25 cellular contexts compared by ENCODE assay signal in the genomic region with DNA sequence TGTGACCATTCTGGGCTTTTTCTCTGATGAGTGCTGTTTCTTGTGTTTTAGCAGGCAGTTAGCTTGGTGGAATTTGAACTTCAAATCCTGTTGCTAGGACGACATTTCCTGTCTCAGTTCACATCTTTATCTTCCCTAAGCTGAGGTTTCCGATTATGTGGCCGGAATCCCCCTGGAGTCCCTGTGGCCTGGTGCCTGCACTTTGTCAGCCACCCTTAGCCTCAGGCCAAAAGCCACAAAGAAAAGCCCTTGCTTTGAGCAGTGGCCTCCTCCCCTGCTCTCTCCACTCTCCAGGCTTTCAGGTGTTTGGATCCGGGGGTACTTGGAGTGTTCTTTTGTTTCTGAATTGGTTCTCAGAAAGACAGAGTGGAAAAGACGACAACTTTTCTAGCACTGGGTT. TPM values are rescaled to one million over a fixed set of nuclear protein-coding genes. Genes with fewer than 3 reads are reported as not detected.
DNase-seq lines count a peak whose midpoint lies in the region; ATAC-seq and TF ChIP-seq lines count a peak whose summit lies in the region.
"Had no signal": no experiment of that assay in that cellular context is flagged by ENCODE, and none has a peak within 500 bp of the region (broad histone marks: within the 10 kb centered on the region; RNA-seq: fewer than 3 reads in every experiment).

No MANE protein-coding gene starts in this region.

- no peak for ATAC-seq in GM23338
- no peak for ATAC-seq in HG03342 (IDR thresholded peaks at IDR 0.05; ENCODE audit: unreplicated experiment)
- ATAC-seq in HG03280 (IDR thresholded peaks at IDR 0.05; ENCODE audit: unreplicated experiment), result no peak
- ATAC-seq: activated CD8-positive, alpha-beta T cell treated with anti-CD3 and anti-CD28 coated beads, Interleukin-2, amount 10 ng/mL, durations not matched to agents 7 days and 5 days; left lobe of liver; mucosa of descending colon; SK-N-SH treated with all-trans-retinoic acid at 6 μM for 48 hours had no signal

- no peaks in the 10 kb centered on the region for H3K79me2 ChIP-seq in GM23338 (replicated peaks; ENCODE audit: insufficient read depth)

- no peaks in the 10 kb centered on the region for H3F3A ChIP-seq in GM23338 (replicated peaks; ENCODE audit: low read depth)

- H3K4me3 Mint-ChIP-seq in GM23338, result no peak overlapping the region
- H3K4me3 Mint-ChIP-seq: activated CD8-positive, alpha-beta T cell treated with anti-CD3 and anti-CD28 coated beads, Interleukin-2, amount 10 ng/mL, durations not matched to agents 7 days and 5 days; CD4-positive, alpha-beta T cell; neural crest cell; T-helper 2 cell treated with Interferon-gamma antibody and Interleukin-4, amounts not matched to agents 5 μg/mL and 100 μg/mL, for 36 hours had no signal

- peaks cover 6% of the 10 kb centered on the region; the same call in 1 of the 2 replicates for H3K4me1 ChIP-seq in GM23338 (ENCODE audit: insufficient read depth)
- H3K4me1 ChIP-seq: ascending aorta, uterus had no signal

- no peak overlapping the region for H3K4me2 ChIP-seq in GM23338

- H3K9me3 Mint-ChIP-seq in GM23338, result no peaks in the 10 kb centered on the region; the same call in 2 of the 3 replicates
- H3K9me3 Mint-ChIP-seq: CD4-positive, alpha-beta T cell; neural crest cell; T-helper 2 cell treated with Interferon-gamma antibody and Interleukin-4, amounts not matched to agents 5 μg/mL and 100 μg/mL, for 36 hours had no signal

- H2AFZ ChIP-seq in GM23338, result 0 out of 2 replicates have a peak overlapping the region, but pooled peaks have one; percentile 43

- DNase-seq in GM23338 (ENCODE audit: low spot score) (no peak), kidney tubule cell (ENCODE audit: low spot score) (peak; percentile 25), NCI-H774 (lab: John Stamatoyannopoulos, UW) (no peak), GM13977 (ENCODE audit: low spot score) (no peak)
- DNase-seq: activated CD8-positive, alpha-beta T cell treated with anti-CD3 and anti-CD28 coated beads, Interleukin-2, amount 10 ng/mL, durations not matched to agents 7 days and 5 days; activated naive CD4-positive, alpha-beta T cell treated with anti-CD3 and anti-CD28 coated beads, Interleukin-2, amount 50 U/mL, for 16 hours; activated T-cell treated with anti-CD3 and anti-CD28 coated beads, Interleukin-2, amount 50 U/mL, for 1 hour; CD4-positive, alpha-beta T cell; DMS 273 treated with DMSO at 0.1 percent for 48 hours; effector memory CD4-positive, alpha-beta T cell; GDM1; glutamatergic neuron; mucosa of descending colon; NCI-H1417 treated with DMSO at 0.1 percent for 48 hours; NCI-H524 had no signal

- in situ Hi-C loops in GM13977 (cut with MboI; ENCODE audit: low pct_unique_long_range_greater_than_20kb, low sequenced_read_pairs, unreplicated experiment), result no loop called here

- H3K27ac ChIP-seq in 22Rv1, result peak overlapping the region; percentile 97
- H3K27ac ChIP-seq in GM23338 (ENCODE audit: low read depth), result no peak overlapping the region
- peak overlapping the region; percentile 100 for H3K27ac ChIP-seq in VCaP
- H3K27ac ChIP-seq: ascending aorta, uterus had no signal

- no peak overlapping the region for H3K27ac Mint-ChIP-seq in GM23338
- H3K27ac Mint-ChIP-seq: activated CD8-positive, alpha-beta T cell treated with anti-CD3 and anti-CD28 coated beads, Interleukin-2, amount 10 ng/mL, durations not matched to agents 7 days and 5 days; CD4-positive, alpha-beta T cell; T-helper 2 cell treated with Interferon-gamma antibody and Interleukin-4, amounts not matched to agents 5 μg/mL and 100 μg/mL, for 36 hours had no signal

- no peaks in the 10 kb centered on the region for H3K36me3 Mint-ChIP-seq in GM23338 (ENCODE audit: low read depth)

- TF ChIP-seq CTCF in 22Rv1 (IDR thresholded peaks at IDR 0.05), result no peak
- no peak for TF ChIP-seq CTCF in GM23338 (conservative IDR thresholded peaks at IDR 0.05; ENCODE audit: low read depth in 2 of 2)
- no peak for TF ChIP-seq CTCF in VCaP (conservative IDR thresholded peaks at IDR 0.05)
- no peak for TF ChIP-seq CTCF in GM13977 (IDR thresholded peaks at IDR 0.05; ENCODE audit: extremely low read depth, insufficient read depth, missing control alignments)

- H3K9me2 ChIP-seq in GM23338 (ENCODE audit: insufficient read depth), result no peaks in the 10 kb centered on the region

- H4K20me1 ChIP-seq in GM23338 (replicated peaks; ENCODE audit: insufficient read depth), result no peaks in the 10 kb centered on the region

- peaks cover 25% of the 10 kb centered on the region for H3K4me1 Mint-ChIP-seq in GM23338

- no peaks in the 10 kb centered on the region for H3K36me3 ChIP-seq in GM23338 (ENCODE audit: insufficient read depth)
- H3K36me3 ChIP-seq: ascending aorta, uterus had no signal

- no peak overlapping the region for H3K4me3 ChIP-seq in GM23338
- H3K4me3 ChIP-seq: ascending aorta, mucosa of descending colon, uterus had no signal

- H3K27me3 Mint-ChIP-seq in GM23338 (ENCODE audit: insufficient read depth, low read depth, poor library complexity), result peaks cover 3% of the 10 kb centered on the region
- H3K27me3 Mint-ChIP-seq: CD4-positive, alpha-beta T cell had no signal

- no peaks in the 10 kb centered on the region for H3K27me3 ChIP-seq in GM23338 (ENCODE audit: insufficient read depth)
- H3K27me3 ChIP-seq: ascending aorta, uterus had no signal

TF ChIP-seq in GM23338, 12 proteins besides CTCF, POLR2A, EP300 and RAD21 (continues in another document):
- TF ChIP-seq JUNB (IDR thresholded peaks at IDR 0.05; ENCODE audit: unreplicated experiment) (no peak), ZNF462 (CRISPR knock-in tag; IDR thresholded peaks at IDR 0.05) (no peak), ZNF114 (CRISPR knock-in tag; IDR thresholded peaks at IDR 0.05) (no peak), POLR2AphosphoS5 (IDR thresholded peaks at IDR 0.05; ENCODE audit: low read depth) (no peak), EZH2phosphoT487 (IDR thresholded peaks at IDR 0.05; ENCODE audit: unreplicated experiment) (no peak), ZNF331 (CRISPR knock-in tag; IDR thresholded peaks at IDR 0.05; ENCODE audit: low read depth) (no peak), NANOG (IDR thresholded peaks at IDR 0.05; ENCODE audit: borderline replicate concordance) (no peak), STAT1 (IDR thresholded peaks at IDR 0.05; ENCODE audit: unreplicated experiment) (no peak), CREB1 (CRISPR knock-in tag; IDR thresholded peaks at IDR 0.05; ENCODE audit: low read depth) (no peak), EZH2 (IDR thresholded peaks at IDR 0.05; ENCODE audit: low read depth, unreplicated experiment) (no peak)

RNA-seq across cellular contexts. Expression of gene PMEPA1, which starts 59.9 kb away (rescaled TPM):
- total RNA-seq in GM23338 (2014; rRNA removed; shearing (Covaris generic)), result 7.3 and 8.9 TPM in 2 replicates
- polyA plus RNA-seq in GM23338 (2016; fragmentation: Nextera tagmentation; extraction: Ambion mirVana), result 13.5 and 15.4 TPM in 2 replicates
